In the genomic region with DNA sequence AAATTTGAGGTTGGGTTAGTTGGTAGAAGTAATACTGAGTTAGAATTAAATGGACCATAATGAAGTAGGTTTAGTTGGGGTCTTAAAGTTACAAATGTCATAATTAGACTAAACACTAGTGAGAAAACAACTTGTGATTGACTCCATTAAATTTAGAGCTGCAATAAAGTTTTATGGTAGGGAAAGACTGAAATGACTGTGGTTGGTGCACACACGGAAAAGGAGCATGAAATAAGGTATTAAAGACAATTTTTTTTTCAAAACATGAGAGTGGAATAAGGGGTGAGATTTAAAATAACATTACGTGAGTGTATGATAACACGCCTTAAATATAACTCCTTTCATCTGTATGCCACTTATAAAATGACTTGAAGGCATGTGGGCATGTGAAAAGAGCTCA, we compare ENCODE assay signal across 18 cellular contexts. TPM values are rescaled to one million over a fixed set of nuclear protein-coding genes. Genes with fewer than 3 reads are reported as not detected.
"Had no signal": no experiment of that assay in that cellular context is flagged by ENCODE, and none has a peak within 500 bp of the region (broad histone marks: within the 10 kb centered on the region; RNA-seq: fewer than 3 reads in every experiment).

No MANE protein-coding gene starts in this region.

- H3K4me2 ChIP-seq: SK-N-SH had no signal

- H3K4me3 Mint-ChIP-seq: activated B cell treated with CpG ODN at 0.5 μM for 24 hours; activated T-cell treated with anti-CD3 and anti-CD28 coated beads, Interleukin-2, amount 50 U/mL, for 24 hours had no signal

- H3K36me3 ChIP-seq: breast epithelium, heart right ventricle, right atrium auricular region, upper lobe of left lung had no signal

- H3K9me3 Mint-ChIP-seq: activated B cell treated with CpG ODN at 0.5 μM for 24 hours; activated T-cell treated with anti-CD3 and anti-CD28 coated beads, Interleukin-2, amount 50 U/mL, for 24 hours; stimulated activated naive B cell treated with anti-CD40 and anti-IgM and Interleukin-4, amounts not matched to agents 10 μg/mL and 1 μg/mL and 100 μg/mL, for 72 hours; T-helper 1 cell treated with Interleukin-12 subunit alpha and Interleukin-12 subunit beta and Interleukin-4 antibody, amounts not matched to agents 30 μg/mL and 1 μg/mL, for 36 hours had no signal

- H3K9me3 ChIP-seq: breast epithelium, heart right ventricle, right atrium auricular region, SK-N-SH, upper lobe of left lung had no signal

- H3K27ac Mint-ChIP-seq: activated B cell treated with CpG ODN at 0.5 μM for 24 hours; activated naive CD8-positive, alpha-beta T cell; activated T-cell treated with anti-CD3 and anti-CD28 coated beads, Interleukin-2, amount 50 U/mL, for 24 hours; stimulated activated naive B cell treated with anti-CD40 and anti-IgM and Interleukin-4, amounts not matched to agents 10 μg/mL and 1 μg/mL and 100 μg/mL, for 72 hours; T-helper 1 cell treated with Interleukin-12 subunit alpha and Interleukin-12 subunit beta and Interleukin-4 antibody, amounts not matched to agents 30 μg/mL and 1 μg/mL, for 36 hours had no signal

- H3K27ac ChIP-seq: heart right ventricle, right atrium auricular region, upper lobe of left lung had no signal

- H3K4me3 ChIP-seq: right atrium auricular region, upper lobe of left lung had no signal

- H3K36me3 Mint-ChIP-seq: activated naive CD8-positive, alpha-beta T cell; stimulated activated naive B cell treated with anti-CD40 and anti-IgM and Interleukin-4, amounts not matched to agents 10 μg/mL and 1 μg/mL and 100 μg/mL, for 72 hours had no signal

- DNase-seq: activated B cell treated with CpG ODN at 0.5 μM for 24 hours; activated CD4-positive, alpha-beta T cell treated with anti-CD3 and anti-CD28 coated beads, Interleukin-2, amount 50 U/mL, for 1 hour; activated effector memory CD4-positive, alpha-beta T cell treated with Interleukin-2 at 50 U/mL for 16 hours; activated T-cell treated with anti-CD3 and anti-CD28 coated beads, Interleukin-2, amount 50 U/mL, for 24 hours; amygdala; heart right ventricle; left ventricle myocardium superior; mesenchymal stem cell; posterior cingulate gyrus; SK-N-SH; stimulated activated CD4-positive, alpha-beta T cell treated with anti-CD3 and anti-CD28 coated beads, Interleukin-2, amount 100 ng/mL, for 24 hours; stimulated activated naive B cell treated with anti-CD40 and anti-IgM and Interleukin-4, amounts not matched to agents 10 μg/mL and 1 μg/mL and 100 μg/mL, for 72 hours; substantia nigra; upper lobe of left lung had no signal

- H3K9ac ChIP-seq: SK-N-SH had no signal

- ATAC-seq: heart right ventricle; left ventricle myocardium superior; stimulated activated naive B cell treated with anti-CD40 and anti-IgM and Interleukin-4, amounts not matched to agents 10 μg/mL and 1 μg/mL and 100 μg/mL, for 72 hours had no signal

- H3K27me3 ChIP-seq: breast epithelium, right atrium auricular region had no signal

RNA-seq across cellular contexts. Expression of a gene that starts 1.5 kb away (rescaled TPM):
- total RNA-seq: activated B cell treated with CpG ODN at 0.5 μM for 24 hours had no signal
